In the genomic region with DNA sequence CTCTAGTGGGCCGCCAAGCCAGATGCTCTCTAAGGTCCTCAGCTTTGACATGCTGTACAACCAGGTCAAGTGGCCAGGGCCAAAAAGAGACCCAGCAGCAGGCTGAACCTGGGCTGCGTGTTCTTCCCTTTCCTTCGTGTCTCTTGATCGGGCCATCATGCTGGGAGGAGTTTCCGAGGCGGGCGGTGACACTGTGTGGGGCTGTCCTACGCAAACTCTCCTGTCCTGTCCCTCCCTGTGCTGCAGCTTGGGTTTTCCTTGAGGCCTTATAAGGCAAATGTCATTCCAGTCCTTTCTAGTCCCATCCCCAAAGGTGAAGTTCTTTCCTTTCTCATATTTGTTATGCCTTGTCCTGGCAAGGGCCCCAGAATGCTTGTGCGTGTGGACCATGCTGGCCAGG, we compare ENCODE assay signal across 16 cellular contexts. TPM values are rescaled to one million over a fixed set of nuclear protein-coding genes. Genes with fewer than 3 reads are reported as not detected.
A peak's percentile ranks its signal among the peaks of the same experiment; 100 is the strongest.
DNase-seq lines count a peak whose midpoint lies in the region; ATAC-seq and TF ChIP-seq lines count a peak whose summit lies in the region.
"Had no signal": no experiment of that assay in that cellular context is flagged by ENCODE, and none has a peak within 500 bp of the region (broad histone marks: within the 10 kb centered on the region; RNA-seq: fewer than 3 reads in every experiment).

No MANE protein-coding gene starts in this region.

- no peak overlapping the region for H3K4me3 ChIP-seq in BLaER1 treated with 17β-estradiol and CSF1 and Interleukin-3, amounts not matched to agents 10 nM and 100 nM
- H3K4me3 ChIP-seq in HCT116 (replicated peaks in 1 of 2; ENCODE audit: low read depth in 1 of 2, low read length in 2 of 2) (no peak overlapping the region), colonic mucosa (no peak overlapping the region), muscle layer of duodenum (ENCODE audit: low read depth in 1 of 2, low read length in 2 of 2) (no peak overlapping the region)
- H3K4me3 ChIP-seq: heart right ventricle, lung had no signal

- H3K9me3 ChIP-seq in BLaER1 treated with 17β-estradiol and CSF1 and Interleukin-3, amounts not matched to agents 10 nM and 100 nM (replicated peaks in 1 of 11) = no peaks in the 10 kb centered on the region
- H3K9me3 ChIP-seq in HCT116 (ENCODE audit: control insufficient read depth in 1 of 2, insufficient read depth in 1 of 2, low read depth in 1 of 2, low read length in 2 of 2) (no peaks in the 10 kb centered on the region), colonic mucosa (no peaks in the 10 kb centered on the region), muscle layer of duodenum (ENCODE audit: control insufficient read depth in 1 of 2, low read length in 2 of 2) (no peaks in the 10 kb centered on the region)
- H3K9me3 ChIP-seq: heart right ventricle had no signal

- peaks cover 0 to 11% (median 0%) of the 10 kb centered on the region in 11 experiments; a peak in 4 of 22 replicates for H4K20me1 ChIP-seq in BLaER1 treated with 17β-estradiol and CSF1 and Interleukin-3, amounts not matched to agents 10 nM and 100 nM
- H4K20me1 ChIP-seq in HCT116 (ENCODE audit: insufficient read depth) = no peaks in the 10 kb centered on the region

- H3K79me2 ChIP-seq in HCT116 (ENCODE audit: insufficient read depth, low read length) = no peaks in the 10 kb centered on the region

- no peaks in the 10 kb centered on the region for H3K36me3 Mint-ChIP-seq in activated CD4-positive, alpha-beta T cell treated with anti-CD3 and anti-CD28 coated beads, Interleukin-2, amount 10 ng/mL, durations not matched to agents 7 days and 5 days (ENCODE audit: low read depth)
- H3K36me3 Mint-ChIP-seq: activated naive CD4-positive, alpha-beta T cell treated with anti-CD3 and anti-CD28 coated beads, Interleukin-2, amount 50 U/mL, for 72 hours; naive thymus-derived CD4-positive, alpha-beta T cell; stimulated activated effector memory CD8-positive, alpha-beta T cell treated with anti-CD3 and anti-CD28 coated beads, Interleukin-12 subunit alpha, Interleukin-12 subunit beta, amount 100 ng/mL, for 72 hours had no signal

- no peak overlapping the region for H3K9ac ChIP-seq in BLaER1 treated with 17β-estradiol and CSF1 and Interleukin-3, amounts not matched to agents 10 nM and 100 nM
- H3K9ac ChIP-seq in HCT116 (ENCODE audit: low read length) (no peak overlapping the region), colonic mucosa (ENCODE audit: low read depth in 2 of 2, low read length in 2 of 2) (peak overlapping the region; percentile 48 to 97)

- POLR2A ChIA-PET in HCT116 (lab: Charles Lee) = no interaction called here
- POLR2A ChIA-PET in activated CD4-positive, alpha-beta T cell treated with anti-CD3 and anti-CD28 coated beads, Interleukin-2, amount 10 ng/mL, durations not matched to agents 7 days and 5 days (lab: Charles Lee) = no interaction called here

- peak; percentile 49; the same call in 1 of the 2 replicates for ATAC-seq in HCT116
- ATAC-seq: activated naive CD4-positive, alpha-beta T cell treated with anti-CD3 and anti-CD28 coated beads, Interleukin-2, amount 50 U/mL, for 72 hours; naive thymus-derived CD4-positive, alpha-beta T cell; sciatic nerve; stimulated activated effector memory CD8-positive, alpha-beta T cell treated with anti-CD3 and anti-CD28 coated beads, Interleukin-12 subunit alpha, Interleukin-12 subunit beta, amount 100 ng/mL, for 72 hours had no signal

- H3K4me1 Mint-ChIP-seq in activated CD4-positive, alpha-beta T cell treated with anti-CD3 and anti-CD28 coated beads, Interleukin-2, amount 10 ng/mL, durations not matched to agents 7 days and 5 days = no peaks in the 10 kb centered on the region
- H3K4me1 Mint-ChIP-seq: stimulated activated effector memory CD8-positive, alpha-beta T cell treated with anti-CD3 and anti-CD28 coated beads, Interleukin-12 subunit alpha, Interleukin-12 subunit beta, amount 100 ng/mL, for 72 hours had no signal

- peaks cover 42 to 92% (median 75%) of the 10 kb centered on the region in 10 experiments for H3K4me1 ChIP-seq in BLaER1 treated with 17β-estradiol and CSF1 and Interleukin-3, amounts not matched to agents 10 nM and 100 nM
- peaks cover 9 to 12% of the 10 kb centered on the region in 2 experiments; a peak in 2 of 4 replicates for H3K4me1 ChIP-seq in HCT116 (ENCODE audit: control insufficient read depth in 1 of 2, insufficient read depth in 2 of 2, low read length in 2 of 2)
- peaks cover 30% of the 10 kb centered on the region for H3K4me1 ChIP-seq in colonic mucosa
- H3K4me1 ChIP-seq in muscle layer of duodenum (ENCODE audit: control insufficient read depth in 1 of 2, insufficient read depth in 2 of 2, low read length in 2 of 2) = peaks cover 0 to 17% of the 10 kb centered on the region in 2 donors

- no peak overlapping the region for H2AFZ ChIP-seq in HCT116 (ENCODE audit: low read depth, low read length, poor library complexity, severe bottlenecking)

- DNase-seq in HCT116 (ENCODE audit: low read depth, low spot score) (no peak), colonic mucosa (peak; percentile 88), mesenteric fat pad (ENCODE audit: low spot score) (no peak), hippocampal formation (lab: John Stamatoyannopoulos, UW) (no peak)
- DNase-seq in stimulated activated naive CD4-positive, alpha-beta T cell treated with Interleukin-2 at 50 U/mL for 16 hours (lab: John Stamatoyannopoulos, UW) = no peak
- no peak for DNase-seq in activated CD4-positive, alpha-beta T cell treated with anti-CD3 and anti-CD28 coated beads, Interleukin-2, amount 10 ng/mL, durations not matched to agents 7 days and 5 days
- DNase-seq: activated CD4-positive, alpha-beta T cell treated with anti-CD3 and anti-CD28 coated beads for 1 hour; CD4-positive, alpha-beta T cell; heart right ventricle; naive thymus-derived CD4-positive, alpha-beta T cell had no signal

- BruUV-seq in HCT116 (replicated peaks; lab: Mats Ljungman, UMichigan) = no TSS peak

- no peaks in the 10 kb centered on the region for H3K9me2 ChIP-seq in HCT116 (ENCODE audit: insufficient read depth)

- intact Hi-C loops in HCT116 (cut with micrococcal nuclease) (no loop called here), colonic mucosa (cut with DNase I) (loop anchor here (5.0 kb wide), 1 partner anchor 74 kb away; no protein-coding TSS in a partner anchor)

- H3K36me3 ChIP-seq in BLaER1 treated with 17β-estradiol and CSF1 and Interleukin-3, amounts not matched to agents 10 nM and 100 nM = peaks cover 4 to 61% (median 29%) of the 10 kb centered on the region in 11 experiments; a peak in 18 of 22 replicates
- no peaks in the 10 kb centered on the region; a peak in 1 of 4 replicates for H3K36me3 ChIP-seq in HCT116 (ENCODE audit: control insufficient read depth in 1 of 2, insufficient read depth in 2 of 2, low read length in 2 of 2)
- no peaks in the 10 kb centered on the region for H3K36me3 ChIP-seq in colonic mucosa
- peaks cover 0 to 5% of the 10 kb centered on the region in 2 donors for H3K36me3 ChIP-seq in muscle layer of duodenum (ENCODE audit: control insufficient read depth in 1 of 2, insufficient read depth in 2 of 2, low read length in 2 of 2)
- H3K36me3 ChIP-seq: heart right ventricle had no signal

- TF ChIP-seq POLR2A in HCT116 (IDR thresholded peaks at IDR 0.05; ENCODE audit: borderline replicate concordance, extremely low read depth, insufficient read depth, insufficient read length) = no peak

- no peak for TF ChIP-seq RAD21 in HCT116 (IDR thresholded peaks at IDR 0.05; ENCODE audit: low read depth)

- no peaks in the 10 kb centered on the region for H3K9me3 Mint-ChIP-seq in activated CD4-positive, alpha-beta T cell treated with anti-CD3 and anti-CD28 coated beads, Interleukin-2, amount 10 ng/mL, durations not matched to agents 7 days and 5 days
- H3K9me3 Mint-ChIP-seq: activated naive CD4-positive, alpha-beta T cell treated with anti-CD3 and anti-CD28 coated beads, Interleukin-2, amount 50 U/mL, for 72 hours; CD4-positive, alpha-beta T cell; naive thymus-derived CD4-positive, alpha-beta T cell; stimulated activated effector memory CD8-positive, alpha-beta T cell treated with anti-CD3 and anti-CD28 coated beads, Interleukin-12 subunit alpha, Interleukin-12 subunit beta, amount 100 ng/mL, for 72 hours had no signal

- no peaks in the 10 kb centered on the region for H3K27me3 ChIP-seq in BLaER1 treated with 17β-estradiol and CSF1 and Interleukin-3, amounts not matched to agents 10 nM and 100 nM
- H3K27me3 ChIP-seq in HCT116 (ENCODE audit: insufficient read depth, low read length) (no peaks in the 10 kb centered on the region), colonic mucosa (no peaks in the 10 kb centered on the region), muscle layer of duodenum (ENCODE audit: low read depth, low read length) (no peaks in the 10 kb centered on the region)
- H3K27me3 ChIP-seq: heart right ventricle had no signal

- RAD21 ChIA-PET in HCT116 (lab: Charles Lee; ENCODE audit: low non-redundant PET in 1 of 2, low total read pairs in 2 of 2, uncharacterized antibody in 2 of 2, unreplicated experiment in 2 of 2) = no interaction called here

- H3K27ac ChIP-seq in BLaER1 treated with 17β-estradiol and CSF1 and Interleukin-3, amounts not matched to agents 10 nM and 100 nM = peak overlapping the region in 5 of 11 experiments; percentile 52 to 70 (median 62); a peak in 6 of 22 replicates
- H3K27ac ChIP-seq in HCT116 (ENCODE audit: low read depth, low read length) (no peak overlapping the region), colonic mucosa (peak overlapping the region; percentile 96), muscle layer of duodenum (ENCODE audit: low read length) (peak overlapping the region; percentile 69)

- no peak overlapping the region for H3K27ac Mint-ChIP-seq in activated CD4-positive, alpha-beta T cell treated with anti-CD3 and anti-CD28 coated beads, Interleukin-2, amount 10 ng/mL, durations not matched to agents 7 days and 5 days
- H3K27ac Mint-ChIP-seq: activated naive CD4-positive, alpha-beta T cell treated with anti-CD3 and anti-CD28 coated beads, Interleukin-2, amount 50 U/mL, for 72 hours; CD4-positive, alpha-beta T cell; naive thymus-derived CD4-positive, alpha-beta T cell; stimulated activated effector memory CD8-positive, alpha-beta T cell treated with anti-CD3 and anti-CD28 coated beads, Interleukin-12 subunit alpha, Interleukin-12 subunit beta, amount 100 ng/mL, for 72 hours had no signal

- TF ChIP-seq CTCF in HCT116 (IDR thresholded peaks at IDR 0.05 in 2 of 3, conservative IDR thresholded peaks at IDR 0.05 in 1 of 3; ENCODE audit: borderline replicate concordance in 1 of 3, insufficient read depth in 1 of 3, low read depth in 2 of 3, low read length in 2 of 3) (no peak), colonic mucosa (IDR thresholded peaks at IDR 0.05) (no peak)

- CTCF ChIA-PET in HCT116 (lab: Charles Lee) = interaction anchor here (1.3 kb wide), 1 partner anchor 11 kb away, joined by 5 read pairs; no protein-coding TSS in a partner anchor
- CTCF ChIA-PET in activated CD4-positive, alpha-beta T cell treated with anti-CD3 and anti-CD28 coated beads, Interleukin-2, amount 10 ng/mL, durations not matched to agents 7 days and 5 days (lab: Charles Lee) = no interaction called here

- H3K27me3 Mint-ChIP-seq in activated CD4-positive, alpha-beta T cell treated with anti-CD3 and anti-CD28 coated beads, Interleukin-2, amount 10 ng/mL, durations not matched to agents 7 days and 5 days = no peaks in the 10 kb centered on the region
- H3K27me3 Mint-ChIP-seq: naive thymus-derived CD4-positive, alpha-beta T cell had no signal

- H3K4me3 Mint-ChIP-seq in activated CD4-positive, alpha-beta T cell treated with anti-CD3 and anti-CD28 coated beads, Interleukin-2, amount 10 ng/mL, durations not matched to agents 7 days and 5 days = no peak overlapping the region
- H3K4me3 Mint-ChIP-seq: CD4-positive, alpha-beta T cell; naive thymus-derived CD4-positive, alpha-beta T cell; stimulated activated effector memory CD8-positive, alpha-beta T cell treated with anti-CD3 and anti-CD28 coated beads, Interleukin-12 subunit alpha, Interleukin-12 subunit beta, amount 100 ng/mL, for 72 hours had no signal

- peak overlapping the region in 8 of 11 experiments; percentile 49 to 82 (median 72); a peak in 12 of 22 replicates for H3K4me2 ChIP-seq in BLaER1 treated with 17β-estradiol and CSF1 and Interleukin-3, amounts not matched to agents 10 nM and 100 nM
- H3K4me2 ChIP-seq in HCT116 (ENCODE audit: low read length) = no peak overlapping the region

RNA-seq across cellular contexts. Expression of a gene that starts 56.7 kb away (rescaled TPM):
- total RNA-seq in HCT116 (2021; ENCODE audit: unreplicated experiment) (14.7 TPM), colonic mucosa (100 to 1,000 TPM in 1 of 2 donors, 10 to 100 TPM in 1; 77.5 to 133 TPM), mesenteric fat pad (37.0 TPM)
- 16.1 and 20.4 TPM in 2 replicates for polyA plus RNA-seq in HCT116 (2012)
- not detected for total RNA-seq in activated CD4-positive, alpha-beta T cell treated with anti-CD3 and anti-CD28 coated beads, Interleukin-2, amount 10 ng/mL, durations not matched to agents 7 days and 5 days
- total RNA-seq: activated naive CD4-positive, alpha-beta T cell treated with anti-CD3 and anti-CD28 coated beads, Interleukin-2, amount 50 U/mL, for 72 hours had no signal
- polyA plus RNA-seq: naive thymus-derived CD4-positive, alpha-beta T cell had no signal

Comparison
In these comparisons a context has a peak if more than half of its experiments do, and no peak if none do; other contexts are left out.
1. H3K9ac ChIP-seq: peak in colonic mucosa (2 of 2); none in BLaER1 treated with 17β-estradiol and CSF1 and Interleukin-3, amounts not matched to agents 10 nM and 100 nM (0 of 11) and HCT116 (single experiment).
2. RNA of a gene that starts 56.7 kb away (total RNA-seq): 77.5 to 133 TPM in colonic mucosa, 37.0 TPM in mesenteric fat pad (single experiment) and 14.7 TPM in HCT116 (single experiment); not detected in activated CD4-positive, alpha-beta T cell treated with anti-CD3 and anti-CD28 coated beads, Interleukin-2, amount 10 ng/mL, durations not matched to agents 7 days and 5 days; every median in the first group is over 10 times any median in the second.